ENCODE assay signal across 12 cellular contexts in genomic region chr11:48043111-48043997, GRCh38.
DNase-seq lines count a peak whose midpoint lies in the region; ATAC-seq and TF ChIP-seq lines count a peak whose summit lies in the region.
"Had no signal": no experiment of that assay in that cellular context is flagged by ENCODE, and none has a peak within 500 bp of the region (broad histone marks: within the 10 kb centered on the region; RNA-seq: fewer than 3 reads in every experiment).

No MANE protein-coding gene starts in this region.

- peak overlapping the region in 3 of 4 donors; percentile 21 to 59 (median 32) for H3K27ac ChIP-seq in esophagus muscularis mucosa (replicated peaks in 1 of 4)
- H3K27ac ChIP-seq in upper lobe of right lung: peak overlapping the region; percentile 19

- TF ChIP-seq EP300 in esophagus muscularis mucosa (IDR thresholded peaks at IDR 0.05): no peak

- H3K27ac Mint-ChIP-seq in activated naive CD4-positive, alpha-beta T cell treated with anti-CD3 and anti-CD28 coated beads, Interleukin-2, amount 10 ng/mL, durations not matched to agents 7 days and 5 days: peak overlapping the region; percentile 84

- no peaks in the 10 kb centered on the region for H3K27me3 Mint-ChIP-seq in activated naive CD4-positive, alpha-beta T cell treated with anti-CD3 and anti-CD28 coated beads, Interleukin-2, amount 10 ng/mL, durations not matched to agents 7 days and 5 days

- peaks cover 55% of the 10 kb centered on the region for H3K36me3 Mint-ChIP-seq in activated naive CD4-positive, alpha-beta T cell treated with anti-CD3 and anti-CD28 coated beads, Interleukin-2, amount 10 ng/mL, durations not matched to agents 7 days and 5 days

- no peak for ATAC-seq in upper lobe of right lung
- ATAC-seq in HG03460 (IDR thresholded peaks at IDR 0.05; ENCODE audit: unreplicated experiment): no peak
- ATAC-seq in GM18858 (IDR thresholded peaks at IDR 0.05; ENCODE audit: unreplicated experiment): no peak
- ATAC-seq: gastrocnemius medialis had no signal

- H3K36me3 ChIP-seq in esophagus muscularis mucosa (no peaks in the 10 kb centered on the region), upper lobe of right lung (no peaks in the 10 kb centered on the region)
- H3K36me3 ChIP-seq: gastrocnemius medialis had no signal

- H3K4me3 ChIP-seq in NB4 (ENCODE audit: low read depth, low read length) (no peak overlapping the region), esophagus muscularis mucosa (no peak overlapping the region), upper lobe of right lung (no peak overlapping the region)
- H3K4me3 ChIP-seq: gastrocnemius medialis had no signal

- H3K4me1 ChIP-seq in esophagus muscularis mucosa (peaks cover 0 to 16% (median 11%) of the 10 kb centered on the region in 4 donors), upper lobe of right lung (peaks cover 26% of the 10 kb centered on the region)

- no peaks in the 10 kb centered on the region for H3K9me3 ChIP-seq in esophagus muscularis mucosa
- no peaks in the 10 kb centered on the region for H3K9me3 ChIP-seq in upper lobe of right lung
- H3K9me3 ChIP-seq: gastrocnemius medialis had no signal

- no peak for TF ChIP-seq POLR2A in NB4 (IDR thresholded peaks at IDR 0.05; ENCODE audit: extremely low read depth, insufficient read length)
- no peak for TF ChIP-seq POLR2A in esophagus muscularis mucosa (IDR thresholded peaks at IDR 0.05; ENCODE audit: low read depth)

- peaks cover 67% of the 10 kb centered on the region for H3K4me1 Mint-ChIP-seq in activated naive CD4-positive, alpha-beta T cell treated with anti-CD3 and anti-CD28 coated beads, Interleukin-2, amount 10 ng/mL, durations not matched to agents 7 days and 5 days

- H3K4me3 Mint-ChIP-seq in activated naive CD4-positive, alpha-beta T cell treated with anti-CD3 and anti-CD28 coated beads, Interleukin-2, amount 10 ng/mL, durations not matched to agents 7 days and 5 days: peak overlapping the region; percentile 35

- no peaks in the 10 kb centered on the region for H3K9me3 Mint-ChIP-seq in activated naive CD4-positive, alpha-beta T cell treated with anti-CD3 and anti-CD28 coated beads, Interleukin-2, amount 10 ng/mL, durations not matched to agents 7 days and 5 days

- H3K27me3 ChIP-seq in esophagus muscularis mucosa (no peaks in the 10 kb centered on the region), upper lobe of right lung (no peaks in the 10 kb centered on the region)
- H3K27me3 ChIP-seq: gastrocnemius medialis had no signal

- TF ChIP-seq CTCF in NB4 (IDR thresholded peaks at IDR 0.05; ENCODE audit: low read depth, low read length) (no peak), esophagus muscularis mucosa (IDR thresholded peaks at IDR 0.05) (no peak), upper lobe of right lung (IDR thresholded peaks at IDR 0.05) (no peak)

- intact Hi-C loops in esophagus muscularis mucosa (cut with DNase I): no loop called here
- intact Hi-C loops in upper lobe of right lung (cut with DNase I): no loop called here

- WGBS in esophagus muscularis mucosa: 84% methylated on average over 8 of the region's 8 CpGs

- DNase-seq in activated naive CD4-positive, alpha-beta T cell treated with anti-CD3 and anti-CD28 coated beads, Interleukin-2, amount 10 ng/mL, durations not matched to agents 7 days and 5 days: peak; percentile 59
- DNase-seq in activated naive CD4-positive, alpha-beta T cell treated with anti-CD3 and anti-CD28 coated beads, Interleukin-2, amount 50 U/mL, for 16 hours: no peak
- peak; percentile 38 for DNase-seq in NB4 (ENCODE audit: low read depth)
- DNase-seq in esophagus muscularis mucosa (ENCODE audit: extremely low spot score): no peak
- DNase-seq in upper lobe of right lung: no peak
- DNase-seq in cortex of kidney (lab: John Stamatoyannopoulos, UW): no peak
- DNase-seq: activated CD4-positive, CD25-positive, alpha-beta regulatory T cell treated with anti-CD3 and anti-CD28 coated beads, Interleukin-2, amount 50 U/mL, for 72 hours; gastrocnemius medialis; OCI-M1; stimulated activated CD4-positive, alpha-beta T cell treated with anti-CD3 and anti-CD28 coated beads, Interleukin-1b, Interleukin-23, amount 100 ng/mL, for 48 hours had no signal

- CTCF ChIA-PET in activated naive CD4-positive, alpha-beta T cell treated with anti-CD3 and anti-CD28 coated beads, Interleukin-2, amount 10 ng/mL, durations not matched to agents 7 days and 5 days (lab: Charles Lee): interaction anchor here (0.5 to 2.5 kb wide), 7 partner anchors 11 to 104 kb away, joined by 3 to 13 read pairs (median 5); no protein-coding TSS in a partner anchor

Comparison
In these comparisons a context has a peak if more than half of its experiments do, and no peak if none do; other contexts are left out.
1. DNase-seq: peak in activated naive CD4-positive, alpha-beta T cell treated with anti-CD3 and anti-CD28 coated beads, Interleukin-2, amount 10 ng/mL, durations not matched to agents 7 days and 5 days (single experiment) and NB4 (single experiment); none in activated naive CD4-positive, alpha-beta T cell treated with anti-CD3 and anti-CD28 coated beads, Interleukin-2, amount 50 U/mL, for 16 hours (single experiment), esophagus muscularis mucosa (single experiment), upper lobe of right lung (single experiment) and cortex of kidney (single experiment).